Comparison of ENCODE assay signal across 1 cellular context in genomic region chr16:57576429-57576870, GRCh38.
TF ChIP-seq lines count a peak whose summit lies in the region.

No MANE protein-coding gene starts in this region.

TF ChIP-seq in Ishikawa, 13 proteins besides CTCF, POLR2A, EP300 and RAD21 (continued from another document):
- no peak for TF ChIP-seq REST (IDR thresholded peaks at IDR 0.05; ENCODE audit: low read depth)
- TF ChIP-seq TEAD4 (IDR thresholded peaks at IDR 0.05) = no peak
- no peak for TF ChIP-seq TAF1 (IDR thresholded peaks at IDR 0.05; ENCODE audit: low read depth)
- no peak for TF ChIP-seq TCF12 (IDR thresholded peaks at IDR 0.05; ENCODE audit: low read depth)
TF ChIP-seq in Ishikawa: peak in this region for 0.
